9 cellular contexts compared by ENCODE assay signal in the genomic region with DNA sequence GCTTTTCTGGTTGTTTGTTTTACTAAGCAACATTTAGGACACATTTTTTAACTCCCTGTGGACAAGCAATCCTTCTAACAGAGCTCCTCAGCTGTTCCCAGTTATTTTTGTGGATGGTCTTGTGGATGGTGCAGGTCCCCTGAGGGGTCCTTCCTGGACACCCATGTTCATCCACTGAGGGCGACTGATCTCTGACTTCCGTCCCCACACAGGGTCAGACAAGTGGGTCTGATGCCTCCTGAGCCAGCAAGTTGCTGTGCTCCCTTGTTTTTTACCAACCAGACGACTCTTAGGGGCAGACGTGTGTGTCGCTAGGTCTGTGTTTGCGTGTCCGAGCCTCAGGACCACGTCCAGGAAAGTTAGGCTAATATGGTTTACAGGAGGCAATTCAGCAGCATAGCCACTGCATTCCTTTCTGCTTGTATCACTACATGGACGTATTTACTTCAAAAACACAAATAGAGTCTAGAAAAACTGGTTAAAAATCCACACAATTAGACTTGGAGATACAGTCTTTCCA.
DNase-seq lines count a peak whose midpoint lies in the region; ATAC-seq, FAIRE-seq and TF ChIP-seq lines count a peak whose summit lies in the region.
"Had no signal": no experiment of that assay in that cellular context is flagged by ENCODE, and none has a peak within 500 bp of the region (broad histone marks: within the 10 kb centered on the region; RNA-seq: fewer than 3 reads in every experiment).

No MANE protein-coding gene starts in this region.

- H3K4me1 ChIP-seq in HepG2 (ENCODE audit: insufficient read depth, low read length) (peaks cover 52% of the 10 kb centered on the region), smooth muscle cell (ENCODE audit: low read depth) (peaks cover 11% of the 10 kb centered on the region)

- H3K79me2 ChIP-seq in HepG2 (ENCODE audit: insufficient read depth, low read length): no peaks in the 10 kb centered on the region
- H3K79me2 ChIP-seq in smooth muscle cell (ENCODE audit: low read depth): no peaks in the 10 kb centered on the region

- ATAC-seq in HepG2 (no peak), HG03520 (IDR thresholded peaks at IDR 0.05; ENCODE audit: unreplicated experiment) (no peak), HG02623 (IDR thresholded peaks at IDR 0.05; ENCODE audit: unreplicated experiment) (no peak)

- H4K20me1 ChIP-seq in HepG2 (ENCODE audit: insufficient read depth, low read length) (no peaks in the 10 kb centered on the region), smooth muscle cell (ENCODE audit: low read depth) (no peaks in the 10 kb centered on the region)

- in situ Hi-C loops in HepG2 (cut with HindIII; ENCODE audit: extremely low pct_ligation_motif_present, low pct_unique_long_range_greater_than_20kb): no loop called here

- H3F3A ChIP-seq in smooth muscle cell (ENCODE audit: low read depth): peaks cover 5% of the 10 kb centered on the region

- H3K27me3 ChIP-seq in HepG2 (ENCODE audit: control insufficient read depth in 1 of 2, insufficient read depth in 2 of 2, low read length in 2 of 2) (no peaks in the 10 kb centered on the region), smooth muscle cell (ENCODE audit: low read depth) (no peaks in the 10 kb centered on the region)

- no peak for TF ChIP-seq CTCF in HepG2 (CRISPR knock-in tag; IDR thresholded peaks at IDR 0.05)
- TF ChIP-seq CTCF in smooth muscle cell (IDR thresholded peaks at IDR 0.05; ENCODE audit: borderline replicate concordance, insufficient read depth, poor library complexity, severe bottlenecking): no peak

- POLR2A ChIA-PET in HepG2 (lab: Yijun Ruan, JAX): no interaction called here

- no peak overlapping the region for H3K9ac ChIP-seq in HepG2 (ENCODE audit: insufficient read depth, low read depth, low read length)
- H3K9ac ChIP-seq in smooth muscle cell (ENCODE audit: low read depth): peak overlapping the region; percentile 42

- TF ChIP-seq POLR2A in HepG2 (IDR thresholded peaks at IDR 0.05; ENCODE audit: insufficient read depth in 1 of 2, low read depth in 2 of 2, low read length in 2 of 2): no peak

- H3K27ac ChIP-seq in HepG2 (ENCODE audit: extremely low read length, insufficient read depth, low read length): no peak overlapping the region
- peak overlapping the region; percentile 85 for H3K27ac ChIP-seq in smooth muscle cell (ENCODE audit: low read depth)

- DNase-seq in HCEC 1CT: peak; percentile 15
- peak; percentile 26 for DNase-seq in dermis blood vessel endothelial cell
- no peak for DNase-seq in HepG2 (ENCODE audit: low spot score)
- no peak for DNase-seq in smooth muscle cell (lab: John Stamatoyannopoulos, UW; ENCODE audit: unreplicated experiment)
- DNase-seq in SW480 (ENCODE audit: low spot score): no peak
- DNase-seq in NCI-H226: no peak
- DNase-seq: CD4-positive, alpha-beta T cell had no signal

- H3K9me3 ChIP-seq in HepG2 (ENCODE audit: low read length) (no peaks in the 10 kb centered on the region), smooth muscle cell (replicated peaks; ENCODE audit: low read depth) (no peaks in the 10 kb centered on the region)

- no peak for TF ChIP-seq RAD21 in HepG2 (CRISPR knock-in tag; IDR thresholded peaks at IDR 0.05)

- H3K4me2 ChIP-seq in HepG2 (ENCODE audit: low read depth, low read length) (no peak overlapping the region), smooth muscle cell (peak overlapping the region; percentile 58)

- 91% methylated on average over 9 of the region's 9 CpGs for WGBS in HepG2 (ENCODE audit: low lambda C conversion rate)
- WGBS in smooth muscle cell (ENCODE audit: low lambda C conversion rate): 24% methylated on average over 9 of the region's 9 CpGs

- H2AFZ ChIP-seq in HepG2 (ENCODE audit: low read length) (no peak overlapping the region), smooth muscle cell (ENCODE audit: low read depth) (no peak overlapping the region)

- intact Hi-C loops in HepG2 (cut with micrococcal nuclease; ENCODE audit: unreplicated experiment): no loop called here

- H3K4me3 ChIP-seq in HepG2 (replicated peaks in 1 of 3; ENCODE audit: insufficient read depth in 1 of 3, low read depth in 2 of 3, low read length in 3 of 3) (no peak overlapping the region), smooth muscle cell (no peak overlapping the region)

- no peak for FAIRE-seq in HepG2 (lab: Jason Lieb, UNC)

- H3K36me3 ChIP-seq in HepG2 (replicated peaks in 1 of 2; ENCODE audit: control insufficient read depth in 1 of 2, insufficient read depth in 2 of 2, low read length in 2 of 2): no peaks in the 10 kb centered on the region
- H3K36me3 ChIP-seq in smooth muscle cell (ENCODE audit: low read depth): peaks cover 4% of the 10 kb centered on the region

- TF ChIP-seq EP300 in HepG2 (IDR thresholded peaks at IDR 0.05; ENCODE audit: low read depth in 2 of 2, low read length in 2 of 2) (no peak), HepG2 (CRISPR knock-in tag; IDR thresholded peaks at IDR 0.05; ENCODE audit: borderline replicate concordance) (no peak)

- BruUV-seq in HepG2 (replicated peaks; lab: Mats Ljungman, UMichigan): no TSS peak

- CTCF ChIA-PET in HepG2 (lab: Yijun Ruan, JAX; ENCODE audit: low intra/inter-chr PET ratio, low total read pairs): no interaction called here

TF ChIP-seq in HepG2, 621 proteins besides CTCF, POLR2A, EP300 and RAD21:
- TF ChIP-seq ZBTB38 (CRISPR knock-in tag; IDR thresholded peaks at IDR 0.05) (peak; percentile 58; the same call in 1 of the 2 replicates), CENPX (CRISPR knock-in tag; IDR thresholded peaks at IDR 0.05) (no peak)

Comparison
In these comparisons a context has a peak if more than half of its experiments do, and no peak if none do; other contexts are left out.
1. DNase-seq: peak in HCEC 1CT (single experiment) and dermis blood vessel endothelial cell (single experiment); none in HepG2 (single experiment), smooth muscle cell (single experiment), SW480 (single experiment) and NCI-H226 (single experiment).